In genomic region chr4:182014989-182015388, GRCh38 we compare ENCODE assay signal across 28 cellular contexts.
"Had no signal": no experiment of that assay in that cellular context is flagged by ENCODE, and none has a peak within 500 bp of the region (broad histone marks: within the 10 kb centered on the region; RNA-seq: fewer than 3 reads in every experiment).

No MANE protein-coding gene starts in this region.

- H3K27me3 ChIP-seq: adrenal gland, body of pancreas, colonic mucosa, dorsolateral prefrontal cortex, heart left ventricle had no signal

- H3K36me3 ChIP-seq: adrenal gland, colonic mucosa, heart left ventricle had no signal

- H3K27ac ChIP-seq: adrenal gland, body of pancreas, colonic mucosa, dorsolateral prefrontal cortex, heart left ventricle had no signal

- H3K4me1 ChIP-seq: adrenal gland, body of pancreas, colonic mucosa, heart left ventricle had no signal

- H3K4me3 ChIP-seq: adrenal gland, body of pancreas, colonic mucosa, dorsolateral prefrontal cortex, heart left ventricle had no signal

- H3K9me3 ChIP-seq: adrenal gland, body of pancreas, colonic mucosa, heart left ventricle had no signal

- DNase-seq: activated CD4-positive, alpha-beta memory T cell treated with anti-CD3 and anti-CD28 coated beads for 36 hours; activated CD4-positive, alpha-beta T cell treated with anti-CD3 and anti-CD28 coated beads for 36 hours; activated CD4-positive, alpha-beta T cell treated with anti-CD3 and anti-CD28 coated beads, Interleukin-2, amount 10 ng/mL, durations not matched to agents 24 days and 14 days; activated CD4-positive, CD25-positive, alpha-beta regulatory T cell; activated CD4-positive, CD25-positive, alpha-beta regulatory T cell treated with anti-CD3 and anti-CD28 coated beads, Interleukin-2, amount 50 U/mL, for 72 hours; activated CD8-positive, alpha-beta memory T cell treated with anti-CD3 and anti-CD28 coated beads, Interleukin-2, amount 10 ng/mL, durations not matched to agents 7 days and 5 days; activated CD8-positive, alpha-beta memory T cell treated with anti-CD3 and anti-CD28 coated beads, Interleukin-2, amount 50 U/mL, for 4 hours; activated CD8-positive, alpha-beta T cell treated with anti-CD3 and anti-CD28 coated beads, Interleukin-2, amount 10 ng/mL, durations not matched to agents 7 days and 5 days; activated effector memory CD4-positive, alpha-beta T cell treated with anti-CD3 and anti-CD28 coated beads, Interleukin-2, amount 50 U/mL, for 16 hours; activated naive CD4-positive, alpha-beta T cell treated with anti-CD3 and anti-CD28 coated beads for 36 hours; activated naive CD8-positive, alpha-beta T cell treated with anti-CD3 and anti-CD28 coated beads for 36 hours; activated naive CD8-positive, alpha-beta T cell treated with anti-CD3 and anti-CD28 coated beads, Interleukin-2, amount 50 U/mL, for 24 hours; activated T-cell treated with anti-CD3 and anti-CD28 coated beads, Interleukin-2, amount 50 U/mL, for 1 hour; activated T-cell treated with anti-CD3 and anti-CD28 coated beads, Interleukin-2, amount 50 U/mL, for 48 hours; adrenal gland; amygdala; aorta; body of pancreas; caudate nucleus; cerebellar nuclear complex; colonic mucosa; dorsolateral prefrontal cortex; effector memory CD4-positive, alpha-beta T cell; endodermal cell; foreskin fibroblast; heart left ventricle; T-helper 17 cell; T1000 had no signal
